9 cellular contexts compared by ENCODE assay signal in genomic region chr10:102420443-102420809, GRCh38. TPM values are rescaled to one million over a fixed set of nuclear protein-coding genes. Genes with fewer than 3 reads are reported as not detected.
A peak's percentile ranks its signal among the peaks of the same experiment; 100 is the strongest.
DNase-seq lines count a peak whose midpoint lies in the region; ATAC-seq and TF ChIP-seq lines count a peak whose summit lies in the region.
"Had no signal": no experiment of that assay in that cellular context is flagged by ENCODE, and none has a peak within 500 bp of the region (broad histone marks: within the 10 kb centered on the region; RNA-seq: fewer than 3 reads in every experiment).

No MANE protein-coding gene starts in this region.

- H3K4me3 ChIP-seq in colonic mucosa (peak overlapping the region; percentile 71), muscle layer of colon (ENCODE audit: low read depth in 1 of 2, low read length in 2 of 2) (peak overlapping the region; percentile 59 to 86)

- no peak for TF ChIP-seq CTCF in colonic mucosa (IDR thresholded peaks at IDR 0.05)

- peak overlapping the region; percentile 60 to 95 for H3K9ac ChIP-seq in colonic mucosa (ENCODE audit: low read depth in 2 of 2, low read length in 2 of 2)
- H3K9ac ChIP-seq in muscle layer of colon (ENCODE audit: low read length), result peak overlapping the region; percentile 81

- H3K9me3 ChIP-seq in KOPT-K1 (ENCODE audit: insufficient read depth, low read length, poor library complexity, severe bottlenecking), result no peaks in the 10 kb centered on the region
- H3K9me3 ChIP-seq in colonic mucosa, result no peaks in the 10 kb centered on the region
- H3K9me3 ChIP-seq in muscle layer of colon (ENCODE audit: low read length), result no peaks in the 10 kb centered on the region

- H3K4me1 ChIP-seq in colonic mucosa, result peaks cover 15% of the 10 kb centered on the region
- H3K4me1 ChIP-seq in muscle layer of colon (ENCODE audit: insufficient read depth, low read length), result peaks cover 30% of the 10 kb centered on the region

- ATAC-seq in GM19397 (IDR thresholded peaks at IDR 0.05; ENCODE audit: unreplicated experiment), result peak; percentile 50
- ATAC-seq in GM21515 (IDR thresholded peaks at IDR 0.05; ENCODE audit: unreplicated experiment), result no peak

- no peaks in the 10 kb centered on the region for H3K27me3 ChIP-seq in colonic mucosa
- peaks cover 16 to 28% of the 10 kb centered on the region in 2 donors for H3K27me3 ChIP-seq in muscle layer of colon (ENCODE audit: control insufficient read depth in 1 of 2, insufficient read depth in 2 of 2, low read length in 2 of 2)

- H3K27ac ChIP-seq in KOPT-K1 (ENCODE audit: low read depth, low read length, poor library complexity, severe bottlenecking), result peak overlapping the region; percentile 73
- peak overlapping the region; percentile 88 for H3K27ac ChIP-seq in colonic mucosa
- H3K27ac ChIP-seq in muscle layer of colon (ENCODE audit: low read depth, low read length), result peak overlapping the region; percentile 88

- peak; percentile 86 for DNase-seq in 8988T
- peak; percentile 93 for DNase-seq in colonic mucosa
- no peak for DNase-seq in NCI-H2107 treated with DMSO at 0.1 percent for 48 hours (lab: John Stamatoyannopoulos, UW; ENCODE audit: unreplicated experiment)
- DNase-seq in islet precursor cell, result no peak

- intact Hi-C loops in colonic mucosa (cut with DNase I), result loop anchor here (5.0 kb wide), 1 partner anchor 62 kb away; no protein-coding TSS in a partner anchor

- H3K36me3 ChIP-seq in KOPT-K1 (ENCODE audit: insufficient read depth, low read length) (peaks cover 24% of the 10 kb centered on the region), colonic mucosa (no peaks in the 10 kb centered on the region), muscle layer of colon (ENCODE audit: insufficient read depth, low read length) (peaks cover 20% of the 10 kb centered on the region)

RNA-seq across cellular contexts. Expression of gene FBXL15, which starts 0.2 kb away (rescaled TPM):
- total RNA-seq in colonic mucosa, result 10 to 100 TPM; 23.7 to 37.3 TPM

RNA-seq across cellular contexts. Expression of gene PSD, which starts 1.8 kb away (rescaled TPM):
- total RNA-seq in colonic mucosa, result 10 to 100 TPM in 1 of 2 donors, 1 to 10 TPM in 1; 4.2 to 22.5 TPM

RNA-seq across cellular contexts. Expression of gene CUEDC2, which starts 11.9 kb away (rescaled TPM):
- 10 to 100 TPM; 30.2 to 32.1 TPM for total RNA-seq in colonic mucosa

RNA-seq across cellular contexts. Expression of gene NFKB2, which starts 24.9 kb away (rescaled TPM):
- 10 to 100 TPM; 29.3 to 44.5 TPM for total RNA-seq in colonic mucosa

RNA-seq across cellular contexts. Expression of gene C10orf95, which starts 30.9 kb away (rescaled TPM):
- 1 to 10 TPM; 2.8 to 4.8 TPM for total RNA-seq in colonic mucosa
- total RNA-seq: lung microvascular endothelial cell had no signal

Comparison
In these comparisons a context has a peak if more than half of its experiments do, and no peak if none do; other contexts are left out.
1. DNase-seq: peak in 8988T (single experiment) and colonic mucosa (single experiment); none in NCI-H2107 treated with DMSO at 0.1 percent for 48 hours (single experiment) and islet precursor cell (single experiment).
2. Peak in every context shown above with its lines, with median percentiles within 50 percentile points of each other: H3K27ac ChIP-seq.